In genomic region chr20:34558320-34559202, GRCh38 we compare ENCODE assay signal across 8 cellular contexts. TPM values are rescaled to one million over a fixed set of nuclear protein-coding genes. Genes with fewer than 3 reads are reported as not detected.
DNase-seq lines count a peak whose midpoint lies in the region; ATAC-seq and TF ChIP-seq lines count a peak whose summit lies in the region.

MAP1LC3A (plus strand) TSS chr20:34558718; CDS start chr20:34558869, 151 bp downstream.

- no peak within 1 kb of the TSS for H3K27ac ChIP-seq in OCI-LY1 (ENCODE audit: low read depth, low read length, poor library complexity, severe bottlenecking)

- peak within 1 kb of the TSS; percentile 76 for H3K4me3 ChIP-seq in OCI-LY1 (ENCODE audit: low read depth, low read length, poor library complexity, severe bottlenecking)

- peak within 1 kb of the TSS; percentile 85 for H3K4me2 ChIP-seq in OCI-LY1 (ENCODE audit: low read length)

- H3K9ac ChIP-seq in OCI-LY1 (ENCODE audit: low read length) = peak within 1 kb of the TSS; percentile 65

- H3K4me1 ChIP-seq in OCI-LY1 (ENCODE audit: insufficient read depth, low read length, severe bottlenecking) = peaks cover 5% of the 10 kb centered on the region

- no peaks in the 10 kb centered on the region for H3K79me2 ChIP-seq in OCI-LY1 (ENCODE audit: insufficient read depth, low read length)

- H3K27me3 ChIP-seq in OCI-LY1 (ENCODE audit: insufficient read depth, low read length) = no peaks in the 10 kb centered on the region

- H3K9me3 Mint-ChIP-seq in natural killer cell treated with Interleukin-12 subunit alpha and Interleukin-12 subunit beta and Interleukin-15 and Interleukin-18, amount 100 ng/mL, for 72 hours = no peaks in the 10 kb centered on the region
- no peaks in the 10 kb centered on the region for H3K9me3 Mint-ChIP-seq in stimulated activated memory B cell treated with anti-CD40 and anti-IgM and Interleukin-4, amounts not matched to agents 10 μg/mL and 1 μg/mL and 100 μg/mL, for 72 hours

- no peaks in the 10 kb centered on the region for H3K36me3 Mint-ChIP-seq in natural killer cell treated with Interleukin-12 subunit alpha and Interleukin-12 subunit beta and Interleukin-15 and Interleukin-18, amount 100 ng/mL, for 72 hours
- no peaks in the 10 kb centered on the region for H3K36me3 Mint-ChIP-seq in stimulated activated memory B cell treated with anti-CD40 and anti-IgM and Interleukin-4, amounts not matched to agents 10 μg/mL and 1 μg/mL and 100 μg/mL, for 72 hours

- no peaks in the 10 kb centered on the region for H3F3A ChIP-seq in OCI-LY1 (ENCODE audit: insufficient read depth, low read length)

- ATAC-seq in HG02642 (IDR thresholded peaks at IDR 0.05; ENCODE audit: poor library complexity, unreplicated experiment) = peak; percentile 66
- ATAC-seq in natural killer cell treated with Interleukin-12 subunit alpha and Interleukin-12 subunit beta and Interleukin-15 and Interleukin-18, amount 100 ng/mL, for 72 hours = peak; percentile 93 to 96
- ATAC-seq in stimulated activated memory B cell treated with anti-CD40 and anti-IgM and Interleukin-4, amounts not matched to agents 10 μg/mL and 1 μg/mL and 100 μg/mL, for 72 hours = peak; percentile 78

- DNase-seq in DMS153 (lab: John Stamatoyannopoulos, UW) (peak; percentile 92), fibroblast of the conjunctiva (ENCODE audit: low read depth) (peak; percentile 91), AML-193 (lab: John Stamatoyannopoulos, UW) (no peak)
- DNase-seq in activated gamma-delta T cell treated with anti-CD3 and anti-CD28 coated beads, Interleukin-2, amount 50 U/mL, for 16 hours (ENCODE audit: low read depth) = peak; percentile 87
- peak; percentile 97 for DNase-seq in natural killer cell treated with Interleukin-12 subunit alpha and Interleukin-12 subunit beta and Interleukin-15 and Interleukin-18, amount 100 ng/mL, for 72 hours (ENCODE audit: low spot score)

- H3K36me3 ChIP-seq in OCI-LY1 (ENCODE audit: insufficient read depth, low read length) = no peaks in the 10 kb centered on the region

- no peaks in the 10 kb centered on the region for H3K9me3 ChIP-seq in OCI-LY1 (ENCODE audit: low read length)

- peak within 1 kb of the TSS; percentile 80 to 85 for H3K27ac Mint-ChIP-seq in natural killer cell treated with Interleukin-12 subunit alpha and Interleukin-12 subunit beta and Interleukin-15 and Interleukin-18, amount 100 ng/mL, for 72 hours
- H3K27ac Mint-ChIP-seq in stimulated activated memory B cell treated with anti-CD40 and anti-IgM and Interleukin-4, amounts not matched to agents 10 μg/mL and 1 μg/mL and 100 μg/mL, for 72 hours = peak within 1 kb of the TSS; percentile 89

- no peaks in the 10 kb centered on the region for H3K27me3 Mint-ChIP-seq in natural killer cell treated with Interleukin-12 subunit alpha and Interleukin-12 subunit beta and Interleukin-15 and Interleukin-18, amount 100 ng/mL, for 72 hours
- H3K27me3 Mint-ChIP-seq in stimulated activated memory B cell treated with anti-CD40 and anti-IgM and Interleukin-4, amounts not matched to agents 10 μg/mL and 1 μg/mL and 100 μg/mL, for 72 hours = no peaks in the 10 kb centered on the region

- H3K4me3 Mint-ChIP-seq in natural killer cell treated with Interleukin-12 subunit alpha and Interleukin-12 subunit beta and Interleukin-15 and Interleukin-18, amount 100 ng/mL, for 72 hours = peak within 1 kb of the TSS; percentile 94
- peak within 1 kb of the TSS; percentile 87 for H3K4me3 Mint-ChIP-seq in stimulated activated memory B cell treated with anti-CD40 and anti-IgM and Interleukin-4, amounts not matched to agents 10 μg/mL and 1 μg/mL and 100 μg/mL, for 72 hours

- H3K4me1 Mint-ChIP-seq in natural killer cell treated with Interleukin-12 subunit alpha and Interleukin-12 subunit beta and Interleukin-15 and Interleukin-18, amount 100 ng/mL, for 72 hours (ENCODE audit: low read depth in 2 of 2) = peaks cover 10 to 14% of the 10 kb centered on the region in 2 donors
- H3K4me1 Mint-ChIP-seq in stimulated activated memory B cell treated with anti-CD40 and anti-IgM and Interleukin-4, amounts not matched to agents 10 μg/mL and 1 μg/mL and 100 μg/mL, for 72 hours = peaks cover 20% of the 10 kb centered on the region

- H2AFZ ChIP-seq in OCI-LY1 (ENCODE audit: low read length) = peak within 1 kb of the TSS; percentile 93

- no peaks in the 10 kb centered on the region for H4K20me1 ChIP-seq in OCI-LY1 (ENCODE audit: insufficient read depth, low read length)

- no peaks in the 10 kb centered on the region for H3K9me2 ChIP-seq in OCI-LY1 (ENCODE audit: low read depth, low read length)

- no peak for TF ChIP-seq CTCF in OCI-LY1 (IDR thresholded peaks at IDR 0.05; ENCODE audit: low read length)

RNA-seq across cellular contexts. Expression of gene MAP1LC3A, which starts in this region (rescaled TPM):
- 1 to 10 TPM; 5.3 to 6.4 TPM for total RNA-seq in natural killer cell treated with Interleukin-12 subunit alpha and Interleukin-12 subunit beta and Interleukin-15 and Interleukin-18, amount 100 ng/mL, for 72 hours

Comparison
In these comparisons a context has a peak if more than half of its experiments do, and no peak if none do; other contexts are left out.
1. DNase-seq: peak in DMS153 (single experiment), activated gamma-delta T cell treated with anti-CD3 and anti-CD28 coated beads, Interleukin-2, amount 50 U/mL, for 16 hours (single experiment), fibroblast of the conjunctiva (single experiment) and natural killer cell treated with Interleukin-12 subunit alpha and Interleukin-12 subunit beta and Interleukin-15 and Interleukin-18, amount 100 ng/mL, for 72 hours (single experiment); none in AML-193 (0 of 2).
2. Peak in every context shown above with its lines, with median percentiles within 50 percentile points of each other: ATAC-seq.